ENCODE assay signal across 31 cellular contexts in genomic region chr7:81414411-81414810, GRCh38.
DNase-seq lines count a peak whose midpoint lies in the region; ATAC-seq, FAIRE-seq and TF ChIP-seq lines count a peak whose summit lies in the region.
"Had no signal": no experiment of that assay in that cellular context is flagged by ENCODE, and none has a peak within 500 bp of the region (broad histone marks: within the 10 kb centered on the region; RNA-seq: fewer than 3 reads in every experiment).

No MANE protein-coding gene starts in this region.

- ATAC-seq in esophagus mucosa (peak; percentile 69), HG03520 (IDR thresholded peaks at IDR 0.05; ENCODE audit: unreplicated experiment) (no peak)
- ATAC-seq: lower lobe of right lung; stimulated activated effector memory CD8-positive, alpha-beta T cell treated with anti-CD3 and anti-CD28 coated beads, Interleukin-12 subunit alpha, Interleukin-12 subunit beta, amount 100 ng/mL, for 72 hours had no signal

- H3K27me3 ChIP-seq in SJSA1 (replicated peaks) (no peaks in the 10 kb centered on the region), small intestine (ENCODE audit: control insufficient read depth in 2 of 2, insufficient read depth in 2 of 2, low read length in 2 of 2) (no peaks in the 10 kb centered on the region), ascending aorta (no peaks in the 10 kb centered on the region)
- H3K27me3 ChIP-seq: tibial nerve had no signal

- FAIRE-seq in H54 (lab: Jason Lieb, UNC) (peak; percentile 62), small intestine (lab: Jason Lieb, UNC) (no peak)

- no peaks in the 10 kb centered on the region for H3K36me3 ChIP-seq in SJSA1
- no peaks in the 10 kb centered on the region for H3K36me3 ChIP-seq in small intestine (ENCODE audit: control insufficient read depth in 2 of 2, insufficient read depth in 2 of 2, low read length in 2 of 2)
- no peaks in the 10 kb centered on the region for H3K36me3 ChIP-seq in ascending aorta
- H3K36me3 ChIP-seq: lower lobe of right lung, tibial nerve had no signal

- H3K4me3 ChIP-seq in SJSA1: no peak overlapping the region
- no peak overlapping the region for H3K4me3 ChIP-seq in small intestine (ENCODE audit: low read depth in 1 of 2, low read length in 2 of 2)
- no peak overlapping the region for H3K4me3 ChIP-seq in ascending aorta
- H3K4me3 ChIP-seq: lower lobe of right lung, SK-N-MC, tibial nerve had no signal

- WGBS in small intestine, 3 donors: 26 to 51% (median 35%) methylated on average over 3 of the region's 3 CpGs

- no peak for TF ChIP-seq CTCF in ascending aorta (IDR thresholded peaks at IDR 0.05)

- DNase-seq in H54 (ENCODE audit: insufficient read length, low spot score) (no peak), SJSA1 (ENCODE audit: low read depth in 1 of 2, low spot score in 2 of 2) (no peak), small intestine (peak; percentile 11), MV-4-11 (lab: John Stamatoyannopoulos, UW) (no peak), ascending aorta (ENCODE audit: low spot score in 2 of 2) (no peak)
- no peak for DNase-seq in stimulated activated CD8-positive, alpha-beta memory T cell treated with anti-CD3 and anti-CD28 coated beads, Interleukin-4, amount 100 ng/mL, for 48 hours
- DNase-seq: activated B cell treated with CpG ODN at 0.5 μM for 24 hours; activated CD4-positive, alpha-beta T cell treated with anti-CD3 and anti-CD28 coated beads, Interleukin-2, amount 10 ng/mL, durations not matched to agents 7 days and 5 days; activated effector memory CD4-positive, alpha-beta T cell treated with Interleukin-2 at 50 U/mL for 16 hours; activated naive CD8-positive, alpha-beta T cell treated with anti-CD3 and anti-CD28 coated beads for 36 hours; aorta; C1 segment of cervical spinal cord; caudate nucleus; cortex of kidney; DMS79; effector memory CD4-positive, alpha-beta T cell; GDM1; H7; head of caudate nucleus; lower lobe of right lung; NCI-H1694; NCI-H2171; NCI-H510A; stimulated activated CD4-positive, alpha-beta T cell treated with anti-CD3 and anti-CD28 coated beads, Interleukin-15, amount 100 ng/mL, for 24 hours; stimulated activated CD4-positive, alpha-beta T cell treated with anti-CD3 and anti-CD28 coated beads, Interleukin-4, amount 100 ng/mL, for 4 hours had no signal

- H3K27ac ChIP-seq in SJSA1: peak overlapping the region; percentile 5; the same call in 1 of the 2 replicates
- no peak overlapping the region for H3K27ac ChIP-seq in small intestine (ENCODE audit: low read depth in 1 of 2, low read length in 1 of 2)
- no peak overlapping the region for H3K27ac ChIP-seq in ascending aorta
- H3K27ac ChIP-seq: HL-60, lower lobe of right lung, SK-N-MC, tibial nerve had no signal

- TF ChIP-seq POLR2A in H54 (IDR thresholded peaks at IDR 0.05; ENCODE audit: low read depth, low read length): no peak

- intact Hi-C loops in ascending aorta (cut with DNase I): no loop called here

- H3K9me3 ChIP-seq in SJSA1 (replicated peaks) (no peaks in the 10 kb centered on the region), small intestine (ENCODE audit: control insufficient read depth, low read depth) (no peaks in the 10 kb centered on the region), ascending aorta (no peaks in the 10 kb centered on the region)
- H3K9me3 ChIP-seq: lower lobe of right lung, tibial nerve had no signal

- H3K4me1 ChIP-seq in SJSA1 (replicated peaks) (peaks cover 15% of the 10 kb centered on the region), small intestine (ENCODE audit: control insufficient read depth in 2 of 2, insufficient read depth in 1 of 2, low read depth in 1 of 2, low read length in 1 of 2) (no peaks in the 10 kb centered on the region), ascending aorta (no peaks in the 10 kb centered on the region)
- H3K4me1 ChIP-seq: lower lobe of right lung, tibial nerve had no signal
